Comparison of ENCODE assay signal across 1 cellular context in the genomic region with DNA sequence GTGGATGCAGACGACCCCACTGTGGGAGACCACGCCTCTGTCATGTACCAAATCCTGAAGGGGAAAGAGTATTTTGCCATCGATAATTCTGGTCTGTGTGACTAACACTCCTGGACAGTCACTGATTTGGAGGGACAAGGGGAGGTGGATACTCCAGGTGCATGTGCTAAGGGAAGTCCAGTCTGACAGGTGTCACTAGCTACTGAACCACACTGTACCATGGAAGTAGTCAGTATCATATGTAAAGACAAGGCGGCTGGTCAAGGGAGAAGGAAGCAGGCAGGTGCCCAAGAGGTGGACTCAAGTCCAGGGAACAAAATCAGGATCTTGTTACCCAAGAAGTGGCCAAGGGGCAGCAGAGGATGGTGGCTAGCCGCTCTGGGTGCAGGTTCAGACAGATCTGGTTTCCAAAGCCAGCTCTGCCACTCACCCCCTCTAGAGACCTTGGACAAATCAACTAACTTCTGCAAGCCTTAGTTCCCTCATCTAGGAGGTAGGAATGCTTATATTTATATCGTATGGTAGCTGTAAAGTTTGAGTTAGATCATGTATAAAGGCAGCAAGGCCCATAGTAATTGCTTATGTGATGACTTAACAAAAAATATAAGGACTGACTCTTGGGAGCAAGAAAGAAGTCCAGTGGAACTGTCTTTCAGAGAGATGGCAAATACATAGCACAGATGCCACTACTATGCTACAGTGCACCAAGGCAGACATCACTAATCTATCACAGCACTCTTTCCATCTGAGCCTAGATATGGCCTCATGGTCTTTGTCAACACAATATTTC.
TF ChIP-seq lines count a peak whose summit lies in the region.

No MANE protein-coding gene starts in this region.

TF ChIP-seq in HepG2, 621 proteins besides CTCF, POLR2A, EP300 and RAD21 (continued from another document):
- TF ChIP-seq, protein P1, sequence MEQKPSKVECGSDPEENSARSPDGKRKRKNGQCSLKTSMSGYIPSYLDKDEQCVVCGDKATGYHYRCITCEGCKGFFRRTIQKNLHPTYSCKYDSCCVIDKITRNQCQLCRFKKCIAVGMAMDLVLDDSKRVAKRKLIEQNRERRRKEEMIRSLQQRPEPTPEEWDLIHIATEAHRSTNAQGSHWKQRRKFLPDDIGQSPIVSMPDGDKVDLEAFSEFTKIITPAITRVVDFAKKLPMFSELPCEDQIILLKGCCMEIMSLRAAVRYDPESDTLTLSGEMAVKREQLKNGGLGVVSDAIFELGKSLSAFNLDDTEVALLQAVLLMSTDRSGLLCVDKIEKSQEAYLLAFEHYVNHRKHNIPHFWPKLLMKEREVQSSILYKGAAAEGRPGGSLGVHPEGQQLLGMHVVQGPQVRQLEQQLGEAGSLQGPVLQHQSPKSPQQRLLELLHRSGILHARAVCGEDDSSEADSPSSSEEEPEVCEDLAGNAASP (CRISPR knock-in tag; IDR thresholded peaks at IDR 0.05; ENCODE audit: borderline replicate concordance) = no peak
- TF ChIP-seq ZNF207 (IDR thresholded peaks at IDR 0.05; ENCODE audit: borderline replicate concordance) (no peak), NCOA1 (CRISPR knock-in tag; IDR thresholded peaks at IDR 0.05) (peak; percentile 74; the same call in 1 of the 2 replicates), ARNTL (CRISPR knock-in tag; IDR thresholded peaks at IDR 0.05) (no peak), KDM6A (CRISPR knock-in tag; IDR thresholded peaks at IDR 0.05; ENCODE audit: low read depth) (0 out of 2 replicates have a peak, but pooled peaks have one; percentile 2), ZNF30 (CRISPR knock-in tag; IDR thresholded peaks at IDR 0.05) (no peak), KLF11 (CRISPR knock-in tag; IDR thresholded peaks at IDR 0.05) (no peak), MAF1 (CRISPR knock-in tag; IDR thresholded peaks at IDR 0.05; ENCODE audit: borderline replicate concordance) (no peak), CBX1 (IDR thresholded peaks at IDR 0.05; ENCODE audit: low read depth) (no peak), FOXA3 (CRISPR knock-in tag; IDR thresholded peaks at IDR 0.05) (no peak), ZNF792 (CRISPR knock-in tag; IDR thresholded peaks at IDR 0.05) (no peak), PHF21A (CRISPR knock-in tag; IDR thresholded peaks at IDR 0.05) (peak; percentile 49; the same call in 1 of the 2 replicates), ZNF510 (CRISPR knock-in tag; IDR thresholded peaks at IDR 0.05; ENCODE audit: low read depth) (no peak)
- TF ChIP-seq, protein P2, sequence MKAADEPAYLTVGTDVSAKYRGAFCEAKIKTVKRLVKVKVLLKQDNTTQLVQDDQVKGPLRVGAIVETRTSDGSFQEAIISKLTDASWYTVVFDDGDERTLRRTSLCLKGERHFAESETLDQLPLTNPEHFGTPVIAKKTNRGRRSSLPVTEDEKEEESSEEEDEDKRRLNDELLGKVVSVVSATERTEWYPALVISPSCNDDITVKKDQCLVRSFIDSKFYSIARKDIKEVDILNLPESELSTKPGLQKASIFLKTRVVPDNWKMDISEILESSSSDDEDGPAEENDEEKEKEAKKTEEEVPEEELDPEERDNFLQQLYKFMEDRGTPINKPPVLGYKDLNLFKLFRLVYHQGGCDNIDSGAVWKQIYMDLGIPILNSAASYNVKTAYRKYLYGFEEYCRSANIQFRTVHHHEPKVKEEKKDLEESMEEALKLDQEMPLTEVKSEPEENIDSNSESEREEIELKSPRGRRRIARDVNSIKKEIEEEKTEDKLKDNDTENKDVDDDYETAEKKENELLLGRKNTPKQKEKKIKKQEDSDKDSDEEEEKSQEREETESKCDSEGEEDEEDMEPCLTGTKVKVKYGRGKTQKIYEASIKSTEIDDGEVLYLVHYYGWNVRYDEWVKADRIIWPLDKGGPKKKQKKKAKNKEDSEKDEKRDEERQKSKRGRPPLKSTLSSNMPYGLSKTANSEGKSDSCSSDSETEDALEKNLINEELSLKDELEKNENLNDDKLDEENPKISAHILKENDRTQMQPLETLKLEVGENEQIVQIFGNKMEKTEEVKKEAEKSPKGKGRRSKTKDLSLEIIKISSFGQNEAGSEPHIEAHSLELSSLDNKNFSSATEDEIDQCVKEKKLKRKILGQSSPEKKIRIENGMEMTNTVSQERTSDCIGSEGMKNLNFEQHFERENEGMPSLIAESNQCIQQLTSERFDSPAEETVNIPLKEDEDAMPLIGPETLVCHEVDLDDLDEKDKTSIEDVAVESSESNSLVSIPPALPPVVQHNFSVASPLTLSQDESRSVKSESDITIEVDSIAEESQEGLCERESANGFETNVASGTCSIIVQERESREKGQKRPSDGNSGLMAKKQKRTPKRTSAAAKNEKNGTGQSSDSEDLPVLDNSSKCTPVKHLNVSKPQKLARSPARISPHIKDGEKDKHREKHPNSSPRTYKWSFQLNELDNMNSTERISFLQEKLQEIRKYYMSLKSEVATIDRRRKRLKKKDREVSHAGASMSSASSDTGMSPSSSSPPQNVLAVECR (CRISPR knock-in tag; IDR thresholded peaks at IDR 0.05; ENCODE audit: borderline replicate concordance) = peak; percentile 38; the same call in 1 of the 2 replicates
- TF ChIP-seq, protein P3, sequence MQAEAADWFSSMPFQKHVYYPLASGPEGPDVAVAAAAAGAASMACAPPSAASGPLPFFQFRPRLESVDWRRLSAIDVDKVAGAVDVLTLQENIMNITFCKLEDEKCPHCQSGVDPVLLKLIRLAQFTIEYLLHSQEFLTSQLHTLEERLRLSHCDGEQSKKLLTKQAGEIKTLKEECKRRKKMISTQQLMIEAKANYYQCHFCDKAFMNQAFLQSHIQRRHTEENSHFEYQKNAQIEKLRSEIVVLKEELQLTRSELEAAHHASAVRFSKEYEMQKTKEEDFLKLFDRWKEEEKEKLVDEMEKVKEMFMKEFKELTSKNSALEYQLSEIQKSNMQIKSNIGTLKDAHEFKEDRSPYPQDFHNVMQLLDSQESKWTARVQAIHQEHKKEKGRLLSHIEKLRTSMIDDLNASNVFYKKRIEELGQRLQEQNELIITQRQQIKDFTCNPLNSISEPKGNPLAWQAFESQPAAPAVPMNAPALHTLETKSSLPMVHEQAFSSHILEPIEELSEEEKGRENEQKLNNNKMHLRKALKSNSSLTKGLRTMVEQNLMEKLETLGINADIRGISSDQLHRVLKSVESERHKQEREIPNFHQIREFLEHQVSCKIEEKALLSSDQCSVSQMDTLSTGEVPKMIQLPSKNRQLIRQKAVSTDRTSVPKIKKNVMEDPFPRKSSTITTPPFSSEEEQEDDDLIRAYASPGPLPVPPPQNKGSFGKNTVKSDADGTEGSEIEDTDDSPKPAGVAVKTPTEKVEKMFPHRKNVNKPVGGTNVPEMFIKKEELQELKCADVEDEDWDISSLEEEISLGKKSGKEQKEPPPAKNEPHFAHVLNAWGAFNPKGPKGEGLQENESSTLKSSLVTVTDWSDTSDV (CRISPR knock-in tag; IDR thresholded peaks at IDR 0.05) = no peak
- TF ChIP-seq, protein P4, sequence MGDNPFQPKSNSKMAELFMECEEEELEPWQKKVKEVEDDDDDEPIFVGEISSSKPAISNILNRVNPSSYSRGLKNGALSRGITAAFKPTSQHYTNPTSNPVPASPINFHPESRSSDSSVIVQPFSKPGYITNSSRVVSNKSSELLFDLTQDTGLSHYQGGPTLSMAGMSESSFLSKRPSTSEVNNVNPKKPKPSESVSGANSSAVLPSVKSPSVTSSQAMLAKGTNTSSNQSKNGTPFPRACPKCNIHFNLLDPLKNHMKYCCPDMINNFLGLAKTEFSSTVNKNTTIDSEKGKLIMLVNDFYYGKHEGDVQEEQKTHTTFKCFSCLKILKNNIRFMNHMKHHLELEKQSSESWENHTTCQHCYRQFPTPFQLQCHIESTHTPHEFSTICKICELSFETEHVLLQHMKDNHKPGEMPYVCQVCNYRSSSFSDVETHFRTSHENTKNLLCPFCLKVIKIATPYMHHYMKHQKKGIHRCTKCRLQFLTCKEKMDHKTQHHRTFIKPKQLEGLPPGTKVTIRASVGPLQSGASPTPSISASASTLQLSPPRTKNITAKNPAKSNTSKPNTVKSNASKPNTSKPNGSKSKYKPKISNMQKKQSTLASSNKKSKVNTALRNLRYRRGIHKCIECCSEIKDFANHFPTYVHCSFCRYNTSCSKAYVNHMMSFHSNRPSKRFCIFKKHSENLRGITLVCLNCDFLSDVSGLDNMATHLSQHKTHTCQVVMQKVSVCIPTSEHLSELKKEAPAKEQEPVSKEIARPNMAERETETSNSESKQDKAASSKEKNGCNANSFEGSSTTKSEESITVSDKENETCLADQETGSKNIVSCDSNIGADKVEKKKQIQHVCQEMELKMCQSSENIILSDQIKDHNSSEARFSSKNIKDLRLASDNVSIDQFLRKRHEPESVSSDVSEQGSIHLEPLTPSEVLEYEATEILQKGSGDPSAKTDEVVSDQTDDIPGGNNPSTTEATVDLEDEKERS (CRISPR knock-in tag; IDR thresholded peaks at IDR 0.05) = no peak
